Comparison of ENCODE assay signal across 8 cellular contexts in the genomic region with DNA sequence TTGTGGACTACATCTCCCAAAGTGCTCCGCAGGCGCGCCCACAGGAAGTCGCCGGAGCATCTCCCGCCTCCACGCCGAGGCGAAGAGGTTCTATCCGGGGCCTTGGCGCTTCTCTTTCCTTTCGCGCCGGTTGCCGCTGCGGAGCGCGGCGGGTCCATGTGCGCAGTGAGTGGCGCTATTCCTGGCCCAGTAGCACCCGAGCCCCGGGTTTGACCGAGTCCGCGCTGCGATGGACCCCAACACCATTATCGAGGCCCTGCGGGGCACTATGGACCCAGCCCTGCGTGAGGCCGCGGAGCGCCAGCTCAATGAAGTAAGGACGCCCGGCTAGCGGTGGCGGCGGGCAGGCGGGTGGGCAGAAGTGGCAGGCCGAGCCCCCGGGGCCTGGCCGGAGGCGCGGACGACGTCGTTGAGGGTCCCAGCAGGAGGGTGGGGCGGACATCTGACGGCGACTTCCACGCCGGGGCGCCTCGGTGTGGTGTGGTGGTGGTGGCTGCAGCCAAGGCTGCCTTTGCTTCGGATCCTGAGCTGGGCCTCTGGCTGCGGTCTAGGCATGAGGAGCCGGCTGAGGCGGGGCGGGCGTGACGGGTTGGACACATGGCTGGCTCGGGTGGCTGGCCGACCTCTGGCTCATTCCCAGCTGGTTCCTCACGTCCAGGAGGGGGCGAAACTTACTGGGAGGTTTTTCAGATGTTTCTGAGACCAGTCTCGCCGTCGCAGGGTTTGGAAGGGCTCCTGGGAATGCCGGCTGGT. TPM values are rescaled to one million over a fixed set of nuclear protein-coding genes. Genes with fewer than 3 reads are reported as not detected.
DNase-seq lines count a peak whose midpoint lies in the region; ATAC-seq and TF ChIP-seq lines count a peak whose summit lies in the region.

A gene (plus strand): TSS at position 118 of the 753 bp plus-strand sequence. CDS start 112 bp downstream, at position 230.

- peak; percentile 93 for ATAC-seq in GM19023 (IDR thresholded peaks at IDR 0.05; ENCODE audit: unreplicated experiment)
- peak; percentile 94 for ATAC-seq in HG03280 (IDR thresholded peaks at IDR 0.05; ENCODE audit: unreplicated experiment)
- peak; percentile 98 for ATAC-seq in activated CD4-positive, alpha-beta T cell treated with anti-CD3 and anti-CD28 coated beads for 36 hours
- ATAC-seq in left colon = peak; percentile 94

- no peaks in the 10 kb centered on the region for H3K9me3 Mint-ChIP-seq in activated CD4-positive, alpha-beta T cell treated with anti-CD3 and anti-CD28 coated beads for 36 hours (ENCODE audit: low read depth)

- peak within 1 kb of the TSS; percentile 94 for H3K4me3 ChIP-seq in choroid plexus epithelial cell (ENCODE audit: low read depth, low read length)

- H3K36me3 Mint-ChIP-seq in activated CD4-positive, alpha-beta T cell treated with anti-CD3 and anti-CD28 coated beads for 36 hours (ENCODE audit: low read depth) = peaks cover 25% of the 10 kb centered on the region

- H3K27me3 Mint-ChIP-seq in activated CD4-positive, alpha-beta T cell treated with anti-CD3 and anti-CD28 coated beads for 36 hours = no peaks in the 10 kb centered on the region

- POLR2A ChIA-PET in activated CD4-positive, alpha-beta T cell treated with anti-CD3 and anti-CD28 coated beads for 36 hours (lab: Charles Lee) = interaction anchor here (0.5 to 2.3 kb wide), 13 partner anchors 9 to 246 kb away, joined by 3 to 17 read pairs (median 4); a partner anchor contains a TSS

- peaks cover 26% of the 10 kb centered on the region for H3K4me1 Mint-ChIP-seq in activated CD4-positive, alpha-beta T cell treated with anti-CD3 and anti-CD28 coated beads for 36 hours

- TF ChIP-seq CTCF in choroid plexus epithelial cell (conservative IDR thresholded peaks at IDR 0.05; ENCODE audit: low read depth, low read length) = peak; percentile 53

- CTCF ChIA-PET in activated CD4-positive, alpha-beta T cell treated with anti-CD3 and anti-CD28 coated beads for 36 hours (lab: Charles Lee) = interaction anchor here (0.6 to 2.1 kb wide), 9 partner anchors 10 to 1317 kb away, joined by 3 to 5 read pairs (median 3); no protein-coding TSS in a partner anchor

- intact Hi-C loops in activated CD4-positive, alpha-beta T cell treated with anti-CD3 and anti-CD28 coated beads for 36 hours (cut with DNase I, micrococcal nuclease) = loop anchor here (1.0 to 10.0 kb wide), 11 partner anchors 20 to 920 kb away; a partner anchor contains a TSS
- intact Hi-C loops in left colon (cut with DNase I, micrococcal nuclease) = loop anchor here in 1 of 2 donors (10.0 kb wide), 1 partner anchor 70 kb away; a partner anchor contains a TSS

- H3K4me3 Mint-ChIP-seq in activated CD4-positive, alpha-beta T cell treated with anti-CD3 and anti-CD28 coated beads for 36 hours = peak within 1 kb of the TSS; percentile 96

- DNase-seq in AG20443 (ENCODE audit: low spot score) (peak; percentile 94), NCI-H460 (ENCODE audit: extremely low read depth, low read depth) (peak; percentile 82), choroid plexus epithelial cell (ENCODE audit: low read depth) (peak; percentile 95), left colon (peak; percentile 92 to 93)
- peak; percentile 96 for DNase-seq in activated CD4-positive, alpha-beta T cell treated with anti-CD3 and anti-CD28 coated beads for 36 hours
- DNase-seq in stimulated activated CD4-positive, alpha-beta T cell treated with anti-CD3 and anti-CD28 coated beads, Interleukin-1b, Interleukin-23, amount 100 ng/mL, for 48 hours = peak; percentile 93

- peak within 1 kb of the TSS; percentile 96 for H3K27ac Mint-ChIP-seq in activated CD4-positive, alpha-beta T cell treated with anti-CD3 and anti-CD28 coated beads for 36 hours

RNA-seq across cellular contexts. Expression of the gene that starts here (rescaled TPM):
- 126 and 141 TPM in 2 replicates for total RNA-seq in NCI-H460 (2014; rRNA removed; shearing (Covaris generic))
- polyA plus RNA-seq in NCI-H460 (2014; cell fraction: nucleus; rRNA removed) = 96.7 and 149 TPM in 2 replicates
- 100 to 1,000 TPM; 155 to 181 TPM for total RNA-seq in activated CD4-positive, alpha-beta T cell treated with anti-CD3 and anti-CD28 coated beads for 36 hours
- total RNA-seq in left colon = 10 to 100 TPM; 70.6 to 72.2 TPM

Comparison
In these comparisons a context has a peak if more than half of its experiments do, and no peak if none do; other contexts are left out.
1. Peak in every context shown above with its lines: DNase-seq, ATAC-seq and H3K4me3 ChIP-seq.